20 cellular contexts compared by ENCODE assay signal in genomic region chr1:2418791-2419320, GRCh38. TPM values are rescaled to one million over a fixed set of nuclear protein-coding genes. Genes with fewer than 3 reads are reported as not detected.
"Had no signal": no experiment of that assay in that cellular context is flagged by ENCODE, and none has a peak within 500 bp of the region (broad histone marks: within the 10 kb centered on the region; RNA-seq: fewer than 3 reads in every experiment).

No MANE protein-coding gene starts in this region.

- H3K9me3 Mint-ChIP-seq: neural crest cell; stimulated activated naive CD8-positive, alpha-beta T cell treated with anti-CD3 and anti-CD28 coated beads, Interleukin-15, Interleukin-2, amounts not matched to agents 100 ng/mL and 50 ng/mL, for 24 hours had no signal

- H3K27ac ChIP-seq: heart left ventricle, pancreas, tibial artery, upper lobe of left lung, uterus had no signal

- H3K9me3 ChIP-seq: pancreas, uterus had no signal

- ATAC-seq: esophagus mucosa, heart left ventricle, left colon, left ventricle myocardium superior, pancreas, right cardiac atrium had no signal

- DNase-seq: effector memory CD4-positive, alpha-beta T cell; hippocampal formation; left colon; left ventricle myocardium superior; mesendoderm; naive B cell; occipital lobe; stimulated activated CD4-positive, alpha-beta T cell treated with anti-CD3 and anti-CD28 coated beads, Interleukin-2, amount 100 ng/mL, for 48 hours; tibial artery; uterus had no signal

- H3K36me3 ChIP-seq: heart left ventricle, pancreas, tibial artery, upper lobe of left lung, uterus had no signal

- H3K27me3 Mint-ChIP-seq: stimulated activated naive CD8-positive, alpha-beta T cell treated with anti-CD3 and anti-CD28 coated beads, Interleukin-15, Interleukin-2, amounts not matched to agents 100 ng/mL and 50 ng/mL, for 24 hours had no signal

- H3K4me3 ChIP-seq: heart left ventricle, lung, pancreas, smooth muscle cell, tibial artery, upper lobe of left lung, uterus had no signal

- H3K36me3 Mint-ChIP-seq: naive B cell had no signal

- H3K4me3 Mint-ChIP-seq: neural crest cell; stimulated activated naive CD8-positive, alpha-beta T cell treated with anti-CD3 and anti-CD28 coated beads, Interleukin-15, Interleukin-2, amounts not matched to agents 100 ng/mL and 50 ng/mL, for 24 hours had no signal

- H3K4me2 ChIP-seq: smooth muscle cell had no signal

- H3K27ac Mint-ChIP-seq: progenitor cell of endocrine pancreas; stimulated activated naive CD8-positive, alpha-beta T cell treated with anti-CD3 and anti-CD28 coated beads, Interleukin-15, Interleukin-2, amounts not matched to agents 100 ng/mL and 50 ng/mL, for 24 hours had no signal

RNA-seq across cellular contexts. Expression of gene PLCH2, which starts 57.2 kb away (rescaled TPM):
- total RNA-seq: progenitor cell of endocrine pancreas had no signal
